In genomic region chr1:175192630-175193338, GRCh38 we compare ENCODE assay signal across 8 cellular contexts. TPM values are rescaled to one million over a fixed set of nuclear protein-coding genes. Genes with fewer than 3 reads are reported as not detected.
A peak's percentile ranks its signal among the peaks of the same experiment; 100 is the strongest.
DNase-seq lines count a peak whose midpoint lies in the region; FAIRE-seq and TF ChIP-seq lines count a peak whose summit lies in the region.

Gene KIAA0040, minus strand, starts transcription at chr1:175192776. Its CDS starts 31,763 bp downstream, at chr1:175161013.

- peak within 1 kb of the TSS; percentile 14 for H2AFZ ChIP-seq in H9 (ENCODE audit: low read length)

- peak within 1 kb of the TSS; percentile 60 for H3K9ac ChIP-seq in H9 (ENCODE audit: extremely low read depth, insufficient read length, low read length)

- H3K4me1 ChIP-seq in H9 (ENCODE audit: insufficient read depth, low read length), result no peaks in the 10 kb centered on the region

- no peak within 1 kb of the TSS for H3K4ac ChIP-seq in H9 (ENCODE audit: low read depth, low read length)

- no peak within 1 kb of the TSS for H2AK5ac ChIP-seq in H9 (ENCODE audit: insufficient read length, low read length)

- no peak within 1 kb of the TSS for H4K91ac ChIP-seq in H9 (ENCODE audit: insufficient read length, low read depth, low read length)

- peaks cover 32% of the 10 kb centered on the region for H3K27me3 Mint-ChIP-seq in H9 (ENCODE audit: low read depth)

- no peaks in the 10 kb centered on the region for H3K79me1 ChIP-seq in H9 (ENCODE audit: insufficient read depth, low read depth, low read length, poor library complexity, severe bottlenecking)

- H3K14ac ChIP-seq in H9 (ENCODE audit: insufficient read depth, low read length), result no peak within 1 kb of the TSS; the same call in 1 of the 2 replicates

- FAIRE-seq in bronchial epithelial cell (lab: Jason Lieb, UNC), result no peak

- no peak within 1 kb of the TSS for H2BK12ac ChIP-seq in H9 (ENCODE audit: insufficient read length, low read depth, low read length)

- no peak within 1 kb of the TSS for H4K8ac ChIP-seq in H9 (replicated peaks; ENCODE audit: insufficient read length, low read depth, low read length)

- peak within 1 kb of the TSS; percentile 66 for H3K4me2 ChIP-seq in H9 (ENCODE audit: insufficient read depth, insufficient read length, low read length)

- no peak within 1 kb of the TSS for H2BK120ac ChIP-seq in H9 (ENCODE audit: low read depth, low read length, poor library complexity, severe bottlenecking)

- no peak within 1 kb of the TSS for H3T11ph ChIP-seq in H9 (ENCODE audit: low read length)

- H3K18ac ChIP-seq in H9 (ENCODE audit: insufficient read length, low read depth, low read length), result no peak within 1 kb of the TSS

- H3K27me3 ChIP-seq in H9 (ENCODE audit: insufficient read depth, low read length) (peaks cover 2% of the 10 kb centered on the region; the same call in 1 of the 2 replicates), bronchial epithelial cell (ENCODE audit: control insufficient read depth, insufficient read depth, low read length) (no peaks in the 10 kb centered on the region), layer of hippocampus (ENCODE audit: control insufficient read depth, insufficient read depth, low read length) (no peaks in the 10 kb centered on the region)

- H3K23me2 ChIP-seq in H9 (ENCODE audit: insufficient read length, low read depth, low read length, poor library complexity, severe bottlenecking), result peaks cover 18% of the 10 kb centered on the region

- peak within 1 kb of the TSS; percentile 61 for H3K4me3 ChIP-seq in bronchial epithelial cell (ENCODE audit: low read depth, low read length)

- peak within 1 kb of the TSS; percentile 77 to 92 for H3K4me3 Mint-ChIP-seq in H9

- H3K27ac Mint-ChIP-seq in H9, result peak within 1 kb of the TSS in 2 of 3 experiments; percentile 2 to 81; a peak in 4 of 7 replicates

- TF ChIP-seq CTCF in GM12872 (IDR thresholded peaks at IDR 0.05; ENCODE audit: insufficient read depth, low read depth, low read length), result peak; percentile 5; the same call in 1 of the 3 replicates
- peak; percentile 38 for TF ChIP-seq CTCF in H9 (conservative IDR thresholded peaks at IDR 0.05)
- TF ChIP-seq CTCF in bronchial epithelial cell (IDR thresholded peaks at IDR 0.05; ENCODE audit: insufficient read depth, low read length, severe bottlenecking), result peak; percentile 29

- H3K27ac ChIP-seq in H9 (ENCODE audit: insufficient read length, low read depth, low read length), result no peak within 1 kb of the TSS
- H3K27ac ChIP-seq in layer of hippocampus (ENCODE audit: low read depth, low read length), result peak within 1 kb of the TSS; percentile 36

- H3K23ac ChIP-seq in H9 (ENCODE audit: insufficient read length, low read depth, low read length), result no peak within 1 kb of the TSS

- H3K36me3 ChIP-seq in bronchial epithelial cell (ENCODE audit: control insufficient read depth, insufficient read depth, low read length), result no peaks in the 10 kb centered on the region

- no peak within 1 kb of the TSS for H4K5ac ChIP-seq in H9 (ENCODE audit: insufficient read length, low read depth, low read length)

- no peak within 1 kb of the TSS for H3K56ac ChIP-seq in H9 (ENCODE audit: insufficient read length, low read depth, low read length)

- peak; percentile 83 for DNase-seq in H9
- peak; percentile 32 for DNase-seq in MV-4-11 (lab: John Stamatoyannopoulos, UW)
- peak; percentile 19 for DNase-seq in UCSD-AML1 (lab: John Stamatoyannopoulos, UW; ENCODE audit: unreplicated experiment)
- peak; percentile 70 for DNase-seq in bronchial epithelial cell (ENCODE audit: low read depth)
- peak; percentile 66 to 67 for DNase-seq in stimulated activated CD4-positive, alpha-beta T cell treated with anti-CD3 and anti-CD28 coated beads, Interleukin-2, amount 100 ng/mL, for 24 hours
- DNase-seq in foreskin melanocyte, result no peak

- H3K4me1 Mint-ChIP-seq in H9, result peaks cover 8 to 11% of the 10 kb centered on the region in 2 experiments; a peak in 3 of 4 replicates

- H3K36me3 Mint-ChIP-seq in H9 (ENCODE audit: insufficient read depth in 1 of 3, low read depth in 3 of 3), result no peaks in the 10 kb centered on the region

- WGBS in H9 (ENCODE audit: extremely low coverage, insufficient read length, low lambda C conversion rate), result no CpG with 5 or more reads among the region's 54 CpGs

- H3K9me3 Mint-ChIP-seq in H9, result no peaks in the 10 kb centered on the region

- no peak within 1 kb of the TSS for H2BK5ac ChIP-seq in H9 (ENCODE audit: insufficient read length, low read length)

- H3K79me2 ChIP-seq in H9 (ENCODE audit: insufficient read depth, low read length), result no peaks in the 10 kb centered on the region

- no peak within 1 kb of the TSS for H2BK20ac ChIP-seq in H9 (ENCODE audit: low read depth, low read length, poor library complexity, severe bottlenecking)

- H4K20me1 ChIP-seq in H9 (ENCODE audit: control insufficient read depth, insufficient read depth, insufficient read length), result no peaks in the 10 kb centered on the region

- H2BK15ac ChIP-seq in H9 (ENCODE audit: low read depth, low read length), result no peak within 1 kb of the TSS

- H3K9me3 ChIP-seq in H9 (ENCODE audit: control insufficient read depth, low read depth, low read length), result no peaks in the 10 kb centered on the region

RNA-seq across cellular contexts. Expression of gene KIAA0040, which starts in this region (rescaled TPM):
- total RNA-seq in H9 (2021) (5.0 and 5.2 TPM in 2 replicates), bronchial epithelial cell (2.7 and 3.9 TPM in 2 replicates)
